29 cellular contexts compared by ENCODE assay signal in genomic region chr3:13204177-13204581, GRCh38.
DNase-seq lines count a peak whose midpoint lies in the region; ATAC-seq and TF ChIP-seq lines count a peak whose summit lies in the region.
"Had no signal": no experiment of that assay in that cellular context is flagged by ENCODE, and none has a peak within 500 bp of the region (broad histone marks: within the 10 kb centered on the region; RNA-seq: fewer than 3 reads in every experiment).

No MANE protein-coding gene starts in this region.

- peak overlapping the region in 1 of 2 donors; percentile 51 for H3K4me3 Mint-ChIP-seq in CD14-positive monocyte
- peak overlapping the region in 1 of 2 donors; percentile 54 for H3K4me3 Mint-ChIP-seq in effector memory CD8-positive, alpha-beta T cell
- peak overlapping the region in 6 of 10 donors; percentile 6 to 62 (median 40) for H3K4me3 Mint-ChIP-seq in naive thymus-derived CD4-positive, alpha-beta T cell
- H3K4me3 Mint-ChIP-seq: activated CD4-positive, alpha-beta T cell treated with anti-CD3 and anti-CD28 coated beads, Interleukin-2, amount 10 ng/mL, durations not matched to agents 24 days and 14 days; activated naive CD4-positive, alpha-beta T cell treated with anti-CD3 and anti-CD28 coated beads, Interleukin-2, amount 50 U/mL, for 24 hours; nephron progenitor cell had no signal

- no peak overlapping the region for H3K27ac ChIP-seq in naive thymus-derived CD4-positive, alpha-beta T cell (ENCODE audit: low read depth, low read length)
- H3K27ac ChIP-seq: C4-2B, cardiac muscle cell, KMS-11, left ventricle myocardium inferior, pancreas, testis, VCaP had no signal

- CTCF ChIA-PET in naive thymus-derived CD4-positive, alpha-beta T cell (lab: Charles Lee), result no interaction called here

- no peaks in the 10 kb centered on the region for H3K36me3 Mint-ChIP-seq in CD14-positive monocyte
- H3K36me3 Mint-ChIP-seq in effector memory CD8-positive, alpha-beta T cell (ENCODE audit: insufficient read depth), result peaks cover 4% of the 10 kb centered on the region
- no peaks in the 10 kb centered on the region for H3K36me3 Mint-ChIP-seq in naive thymus-derived CD4-positive, alpha-beta T cell
- H3K36me3 Mint-ChIP-seq: activated naive CD4-positive, alpha-beta T cell treated with anti-CD3 and anti-CD28 coated beads, Interleukin-2, amount 50 U/mL, for 24 hours had no signal

- no peaks in the 10 kb centered on the region for H3K27me3 ChIP-seq in H7 (ENCODE audit: control insufficient read depth, insufficient read depth, low read length)
- peaks cover 0 to 3% of the 10 kb centered on the region in 2 donors for H3K27me3 ChIP-seq in naive thymus-derived CD4-positive, alpha-beta T cell (ENCODE audit: control insufficient read depth in 2 of 2, insufficient read depth in 2 of 2, low read length in 2 of 2)
- H3K27me3 ChIP-seq: cardiac muscle cell, pancreas, testis had no signal

- POLR2A ChIA-PET in naive thymus-derived CD4-positive, alpha-beta T cell (lab: Charles Lee), result no interaction called here

- no peak overlapping the region for H3K4me3 ChIP-seq in H7 (ENCODE audit: insufficient read depth, low read depth, low read length)
- H3K4me3 ChIP-seq in naive thymus-derived CD4-positive, alpha-beta T cell (ENCODE audit: low read length), result no peak overlapping the region
- H3K4me3 ChIP-seq: cardiac muscle cell, left ventricle myocardium inferior, pancreas had no signal

- no peak overlapping the region for H3K27ac Mint-ChIP-seq in CD14-positive monocyte
- peak overlapping the region in 1 of 2 donors; percentile 39 for H3K27ac Mint-ChIP-seq in effector memory CD8-positive, alpha-beta T cell
- no peak overlapping the region for H3K27ac Mint-ChIP-seq in naive thymus-derived CD4-positive, alpha-beta T cell
- H3K27ac Mint-ChIP-seq: activated CD4-positive, alpha-beta T cell treated with anti-CD3 and anti-CD28 coated beads, Interleukin-2, amount 10 ng/mL, durations not matched to agents 24 days and 14 days; activated naive CD4-positive, alpha-beta T cell treated with anti-CD3 and anti-CD28 coated beads, Interleukin-2, amount 50 U/mL, for 24 hours; activated T-helper 2 cell treated with anti-CD3 and anti-CD28 coated beads, Interferon-gamma antibody, Interleukin-2, Interleukin-4, amounts not matched to agents 10 μg/mL and 5 μg/mL and 100 μg/mL, durations not matched to agents 14 hours and 24 hours and 36 hours; nephron progenitor cell had no signal

- no peaks in the 10 kb centered on the region for H3K36me3 ChIP-seq in H7 (replicated peaks; ENCODE audit: control insufficient read depth, insufficient read depth, low read length)
- H3K36me3 ChIP-seq in naive thymus-derived CD4-positive, alpha-beta T cell (ENCODE audit: control insufficient read depth in 2 of 3, insufficient read depth in 3 of 3, low read length in 3 of 3), result no peaks in the 10 kb centered on the region
- H3K36me3 ChIP-seq: cardiac muscle cell, left ventricle myocardium inferior, pancreas had no signal

- H3K9me3 ChIP-seq in naive thymus-derived CD4-positive, alpha-beta T cell (ENCODE audit: control insufficient read depth in 2 of 3, low read length in 3 of 3), result no peaks in the 10 kb centered on the region
- H3K9me3 ChIP-seq: left ventricle myocardium inferior, pancreas, testis had no signal

- peak; percentile 25 for DNase-seq in CD14-positive monocyte (ENCODE audit: low spot score)
- DNase-seq in H7, result peak; percentile 72
- DNase-seq in effector memory CD8-positive, alpha-beta T cell, result no peak
- no peak for DNase-seq in naive thymus-derived CD4-positive, alpha-beta T cell
- no peak for DNase-seq in NCI-H2029 (lab: John Stamatoyannopoulos, UW)
- DNase-seq in GM13977 (ENCODE audit: low spot score), result no peak
- DNase-seq in central memory CD4-positive, alpha-beta T cell, result no peak
- DNase-seq: activated CD4-positive, alpha-beta T cell treated with anti-CD3 and anti-CD28 coated beads, Interleukin-2, amount 10 ng/mL, durations not matched to agents 24 days and 14 days; Calu3; cortex of kidney; DND-41; hypothalamus; left ventricle myocardium inferior; MM.1S; NCI-H1417 treated with DMSO at 0.1 percent for 48 hours; NCI-H446 treated with DMSO at 0.1 percent for 48 hours; nephron progenitor cell; OCI-M1; pancreas; small intestine; stimulated activated CD4-positive, alpha-beta T cell treated with anti-CD3 and anti-CD28 coated beads, Interleukin-2, amount 100 ng/mL, for 48 hours; stimulated activated naive CD4-positive, alpha-beta T cell; testis had no signal

- H3K4me1 ChIP-seq in naive thymus-derived CD4-positive, alpha-beta T cell (ENCODE audit: control insufficient read depth in 2 of 2, insufficient read depth in 2 of 2, low read length in 2 of 2), result no peaks in the 10 kb centered on the region
- H3K4me1 ChIP-seq: left ventricle myocardium inferior, pancreas had no signal

- peaks cover 2% of the 10 kb centered on the region for H3K4me1 Mint-ChIP-seq in CD14-positive monocyte
- peaks cover 0 to 8% of the 10 kb centered on the region in 2 donors for H3K4me1 Mint-ChIP-seq in effector memory CD8-positive, alpha-beta T cell (ENCODE audit: low read depth in 2 of 2)
- peaks cover 0 to 11% (median 7%) of the 10 kb centered on the region in 7 donors for H3K4me1 Mint-ChIP-seq in naive thymus-derived CD4-positive, alpha-beta T cell
- H3K4me1 Mint-ChIP-seq: activated CD4-positive, alpha-beta T cell treated with anti-CD3 and anti-CD28 coated beads, Interleukin-2, amount 10 ng/mL, durations not matched to agents 24 days and 14 days had no signal

- in situ Hi-C loops in GM13977 (cut with MboI; ENCODE audit: low pct_unique_long_range_greater_than_20kb, low sequenced_read_pairs, unreplicated experiment), result no loop called here

- intact Hi-C loops in CD14-positive monocyte (cut with micrococcal nuclease), result no loop called here
- intact Hi-C loops in naive thymus-derived CD4-positive, alpha-beta T cell (cut with micrococcal nuclease), result no loop called here

- H3K27me3 Mint-ChIP-seq in CD14-positive monocyte (ENCODE audit: low read depth in 3 of 3), result peaks cover 38 to 55% (median 48%) of the 10 kb centered on the region in 3 donors
- peaks cover 72 to 84% of the 10 kb centered on the region in 2 donors for H3K27me3 Mint-ChIP-seq in effector memory CD8-positive, alpha-beta T cell
- peaks cover 52 to 59% (median 53%) of the 10 kb centered on the region in 5 donors for H3K27me3 Mint-ChIP-seq in naive thymus-derived CD4-positive, alpha-beta T cell

- TF ChIP-seq CTCF in CD14-positive monocyte (IDR thresholded peaks at IDR 0.05), result no peak
- no peak for TF ChIP-seq CTCF in GM13977 (IDR thresholded peaks at IDR 0.05; ENCODE audit: extremely low read depth, insufficient read depth, missing control alignments)

- ATAC-seq in effector memory CD8-positive, alpha-beta T cell (replicated peaks), result peak; percentile 26
- ATAC-seq in naive thymus-derived CD4-positive, alpha-beta T cell, result no peak
- ATAC-seq: pancreas had no signal

- peaks cover 0 to 7% (median 2%) of the 10 kb centered on the region in 7 donors for H3K9me3 Mint-ChIP-seq in CD14-positive monocyte
- no peaks in the 10 kb centered on the region for H3K9me3 Mint-ChIP-seq in effector memory CD8-positive, alpha-beta T cell
- H3K9me3 Mint-ChIP-seq in naive thymus-derived CD4-positive, alpha-beta T cell, result no peaks in the 10 kb centered on the region
- H3K9me3 Mint-ChIP-seq: activated CD4-positive, alpha-beta T cell treated with anti-CD3 and anti-CD28 coated beads, Interleukin-2, amount 10 ng/mL, durations not matched to agents 24 days and 14 days; activated naive CD4-positive, alpha-beta T cell treated with anti-CD3 and anti-CD28 coated beads, Interleukin-2, amount 50 U/mL, for 24 hours; activated T-helper 2 cell treated with anti-CD3 and anti-CD28 coated beads, Interferon-gamma antibody, Interleukin-2, Interleukin-4, amounts not matched to agents 10 μg/mL and 5 μg/mL and 100 μg/mL, durations not matched to agents 14 hours and 24 hours and 36 hours; nephron progenitor cell had no signal

Comparison
In these comparisons a context has a peak if more than half of its experiments do, and no peak if none do; other contexts are left out.
1. DNase-seq: peak in CD14-positive monocyte (single experiment) and H7 (single experiment); none in effector memory CD8-positive, alpha-beta T cell (0 of 3), naive thymus-derived CD4-positive, alpha-beta T cell (0 of 9), NCI-H2029 (single experiment), GM13977 (single experiment) and central memory CD4-positive, alpha-beta T cell (single experiment).